Comparison of ENCODE assay signal across 8 cellular contexts in genomic region chr15:58987036-58987435, GRCh38. TPM values are rescaled to one million over a fixed set of nuclear protein-coding genes. Genes with fewer than 3 reads are reported as not detected.
DNase-seq lines count a peak whose midpoint lies in the region; ATAC-seq and TF ChIP-seq lines count a peak whose summit lies in the region.

No MANE protein-coding gene starts in this region.

- H3K4me1 Mint-ChIP-seq in activated T-cell treated with anti-CD3 and anti-CD28 coated beads, Interleukin-2, amount 50 U/mL, for 4 hours (ENCODE audit: low read depth) = peaks cover 46% of the 10 kb centered on the region

- H3K36me3 Mint-ChIP-seq in activated T-cell treated with anti-CD3 and anti-CD28 coated beads, Interleukin-2, amount 50 U/mL, for 4 hours (ENCODE audit: insufficient read depth) = peaks cover 12% of the 10 kb centered on the region

- peak overlapping the region; percentile 84 for H3K4me3 ChIP-seq in fibroblast of mammary gland (ENCODE audit: control insufficient read depth, low read depth, low read length)
- peak overlapping the region; percentile 99 for H3K4me3 ChIP-seq in skeletal muscle cell (ENCODE audit: low read depth, low read length)

- TF ChIP-seq CTCF in fibroblast of mammary gland (conservative IDR thresholded peaks at IDR 0.05; ENCODE audit: control insufficient read depth, insufficient read depth, low read depth, low read length) = no peak

- H3K4me3 Mint-ChIP-seq in activated T-cell treated with anti-CD3 and anti-CD28 coated beads, Interleukin-2, amount 50 U/mL, for 4 hours = peak overlapping the region; percentile 99

- H3K27me3 Mint-ChIP-seq in activated T-cell treated with anti-CD3 and anti-CD28 coated beads, Interleukin-2, amount 50 U/mL, for 4 hours (ENCODE audit: low read depth) = no peaks in the 10 kb centered on the region

- H3K9me3 Mint-ChIP-seq in activated T-cell treated with anti-CD3 and anti-CD28 coated beads, Interleukin-2, amount 50 U/mL, for 4 hours = no peaks in the 10 kb centered on the region

- DNase-seq in activated T-cell treated with anti-CD3 and anti-CD28 coated beads, Interleukin-2, amount 50 U/mL, for 4 hours = no peak
- DNase-seq in activated T-cell treated with anti-CD3 and anti-CD28 coated beads, Interleukin-2, amount 50 U/mL, for 48 hours = no peak
- DNase-seq in fibroblast of mammary gland (ENCODE audit: low read depth) (peak; percentile 17), skeletal muscle cell (ENCODE audit: low read depth) (no peak), NCI-H2081 treated with DMSO at 0.1 percent for 48 hours (lab: John Stamatoyannopoulos, UW) (no peak)

- ATAC-seq in activated T-cell treated with anti-CD3 and anti-CD28 coated beads, Interleukin-2, amount 50 U/mL, for 4 hours = no peak
- 0 out of 3 replicates have a peak, but pooled peaks have one; percentile 6 for ATAC-seq in SK-N-SH treated with all-trans-retinoic acid at 6 μM for 48 hours
- no peak for ATAC-seq in HG02588 (IDR thresholded peaks at IDR 0.05; ENCODE audit: unreplicated experiment)
- ATAC-seq in GM19463 (IDR thresholded peaks at IDR 0.05; ENCODE audit: unreplicated experiment) = no peak

TF ChIP-seq in SK-N-SH treated with all-trans-retinoic acid at 6 μM for 48 hours, 23 proteins besides CTCF, POLR2A, EP300 and RAD21:
- TF ChIP-seq TOX (CRISPR knock-in tag; IDR thresholded peaks at IDR 0.05; ENCODE audit: borderline replicate concordance) (no peak), ZNF8 (CRISPR knock-in tag; IDR thresholded peaks at IDR 0.05) (no peak), CSDC2 (CRISPR knock-in tag; IDR thresholded peaks at IDR 0.05) (no peak), RARB (CRISPR knock-in tag; IDR thresholded peaks at IDR 0.05) (no peak), GLIS3 (CRISPR knock-in tag; IDR thresholded peaks at IDR 0.05) (no peak), ARNTL (CRISPR knock-in tag; IDR thresholded peaks at IDR 0.05; ENCODE audit: borderline replicate concordance, low read depth) (no peak), SNAI2 (CRISPR knock-in tag; IDR thresholded peaks at IDR 0.05) (no peak), ZNF565 (CRISPR knock-in tag; conservative IDR thresholded peaks at IDR 0.05; ENCODE audit: low read depth) (no peak), CSRNP3 (CRISPR knock-in tag; IDR thresholded peaks at IDR 0.05) (no peak), ZFP30 (CRISPR knock-in tag; IDR thresholded peaks at IDR 0.05) (no peak), PPARA (CRISPR knock-in tag; IDR thresholded peaks at IDR 0.05; ENCODE audit: borderline replicate concordance) (no peak), ZC3H10 (CRISPR knock-in tag; IDR thresholded peaks at IDR 0.05) (no peak), PATZ1 (CRISPR knock-in tag; IDR thresholded peaks at IDR 0.05; ENCODE audit: borderline replicate concordance) (no peak)

RNA-seq across cellular contexts. Expression of gene RNF111, which starts 0.4 kb away (rescaled TPM):
- total RNA-seq in activated T-cell treated with anti-CD3 and anti-CD28 coated beads, Interleukin-2, amount 50 U/mL, for 4 hours = 10 to 100 TPM; 22.6 to 25.0 (median 25.0) TPM

RNA-seq across cellular contexts. Expression of gene SLTM, which starts 53.6 kb away (rescaled TPM):
- 100 to 1,000 TPM; 105 to 121 (median 120) TPM for total RNA-seq in activated T-cell treated with anti-CD3 and anti-CD28 coated beads, Interleukin-2, amount 50 U/mL, for 4 hours
